In genomic region chr20:37970856-37971245, GRCh38 we compare ENCODE assay signal across 15 cellular contexts.
"Had no signal": no experiment of that assay in that cellular context is flagged by ENCODE, and none has a peak within 500 bp of the region (broad histone marks: within the 10 kb centered on the region; RNA-seq: fewer than 3 reads in every experiment).

No MANE protein-coding gene starts in this region.

- DNase-seq: effector memory CD4-positive, alpha-beta T cell; foreskin fibroblast; left colon; nephron progenitor cell; sigmoid colon; stimulated activated naive CD4-positive, alpha-beta T cell; upper lobe of left lung; uterus had no signal

- H3K79me2 ChIP-seq: hepatocyte had no signal

- H3K4me2 ChIP-seq: hepatocyte had no signal

- H3K9me3 ChIP-seq: neutrophil, sigmoid colon, thyroid gland had no signal

- H2AFZ ChIP-seq: hepatocyte had no signal

- H3K4me3 ChIP-seq: esophagus muscularis mucosa, hepatocyte, sigmoid colon, skin epidermis, suprapubic skin, thyroid gland, upper lobe of left lung, uterus had no signal

- H3K27ac Mint-ChIP-seq: nephron progenitor cell had no signal

- H3K4me1 Mint-ChIP-seq: central memory CD8-positive, alpha-beta T cell had no signal

- H3K27ac ChIP-seq: esophagus muscularis mucosa, hepatocyte, neutrophil, sigmoid colon, skin epidermis, suprapubic skin, thyroid gland, upper lobe of left lung, uterus had no signal

- H3K27me3 ChIP-seq: esophagus muscularis mucosa, hepatocyte, sigmoid colon, suprapubic skin, thyroid gland, upper lobe of left lung, uterus had no signal

- H3K4me1 ChIP-seq: esophagus muscularis mucosa, sigmoid colon, suprapubic skin, upper lobe of left lung, uterus had no signal

- ATAC-seq: left colon had no signal

- H3K36me3 ChIP-seq: esophagus muscularis mucosa, neutrophil, sigmoid colon, suprapubic skin, thyroid gland, upper lobe of left lung, uterus had no signal

- H3K4me3 Mint-ChIP-seq: central memory CD8-positive, alpha-beta T cell; nephron progenitor cell had no signal
